ENCODE assay signal across 8 cellular contexts in the genomic region with DNA sequence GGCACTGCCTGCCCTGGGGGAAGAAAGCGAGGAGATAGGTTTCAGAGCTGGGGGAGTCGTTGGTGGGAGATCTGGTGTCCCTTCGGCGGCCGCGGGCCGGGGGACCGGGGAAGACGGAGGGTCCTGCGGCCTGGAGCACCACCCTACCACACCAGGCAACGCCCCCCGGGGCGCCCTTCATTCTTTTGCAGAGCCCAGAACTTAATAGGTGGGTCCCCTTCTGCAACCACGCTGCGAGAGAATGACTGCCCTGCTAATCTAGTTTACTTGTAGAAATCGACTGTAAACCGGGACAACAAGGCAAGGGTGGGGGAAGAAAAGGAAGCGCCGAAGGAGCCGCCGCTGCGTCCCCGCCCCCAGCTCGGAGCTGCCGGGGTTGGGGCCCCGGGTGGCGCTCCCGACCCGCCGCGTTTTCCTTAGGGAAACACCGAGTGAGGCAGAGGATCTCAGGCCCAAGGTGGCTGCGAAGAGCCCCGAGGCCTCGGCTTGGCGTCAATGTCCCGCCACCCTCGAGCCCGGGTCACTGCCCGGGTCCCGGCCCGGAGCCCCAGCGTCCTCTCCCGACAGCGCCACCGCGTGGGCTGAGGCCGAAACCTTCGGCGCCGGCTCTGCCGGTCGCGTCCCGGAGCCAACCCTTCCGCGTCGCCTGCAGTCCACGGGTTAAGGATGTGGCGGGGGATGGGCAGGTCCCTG. TPM values are rescaled to one million over a fixed set of nuclear protein-coding genes. Genes with fewer than 3 reads are reported as not detected.
DNase-seq lines count a peak whose midpoint lies in the region; ATAC-seq and TF ChIP-seq lines count a peak whose summit lies in the region.

No MANE protein-coding gene starts in this region.

- POLR2A ChIA-PET in Panc1 (lab: Charles Lee), result interaction anchor here (0.6 to 1.0 kb wide), 2 partner anchors 9 to 394 kb away, joined by 3 read pairs; no protein-coding TSS in a partner anchor

- H3K27ac ChIP-seq in Panc1 (ENCODE audit: low read length) (peak overlapping the region; percentile 99), brain microvascular endothelial cell (no peak overlapping the region), iPS-18a (ENCODE audit: low read length) (no peak overlapping the region)

- TF ChIP-seq CTCF in Panc1 (IDR thresholded peaks at IDR 0.05) (peak; percentile 94), brain microvascular endothelial cell (IDR thresholded peaks at IDR 0.05; ENCODE audit: low read depth, low read length, missing control alignments) (peak; percentile 76)

- no peaks in the 10 kb centered on the region for H3K27me3 ChIP-seq in Panc1 (ENCODE audit: control insufficient read depth, insufficient read depth, low read length)
- H3K27me3 ChIP-seq in brain microvascular endothelial cell (replicated peaks), result peaks cover 66% of the 10 kb centered on the region
- peaks cover 83% of the 10 kb centered on the region for H3K27me3 ChIP-seq in iPS-18a (ENCODE audit: control insufficient read depth, insufficient read depth, low read length)

- H3K4me1 ChIP-seq in Panc1 (ENCODE audit: control insufficient read depth, insufficient read depth, low read length), result peaks cover 12% of the 10 kb centered on the region
- H3K4me1 ChIP-seq in iPS-18a (ENCODE audit: control insufficient read depth, low read depth, low read length), result peaks cover 36% of the 10 kb centered on the region

- intact Hi-C loops in Panc1 (cut with micrococcal nuclease; ENCODE audit: unreplicated experiment) (no loop called here), sciatic nerve (cut with DNase I) (loop anchor here (5.0 kb wide), 1 partner anchor 514 kb away; no protein-coding TSS in a partner anchor)

- CTCF ChIA-PET in Panc1 (lab: Charles Lee), result no interaction called here

- no peak overlapping the region for H3K9ac ChIP-seq in iPS-18a (ENCODE audit: low read length)

- in situ Hi-C loops in Panc1 (cut with HindIII; ENCODE audit: low pct_unique_long_range_greater_than_20kb, low sequenced_read_pairs) (no loop called here), brain microvascular endothelial cell (cut with HindIII; ENCODE audit: low pct_ligation_motif_present, low sequenced_read_pairs) (no loop called here)

- DNase-seq in NCI-H2081 (lab: John Stamatoyannopoulos, UW), result peak; percentile 62 to 71
- no peak for DNase-seq in NCI-H2081 treated with DMSO at 0.1 percent for 48 hours (lab: John Stamatoyannopoulos, UW)
- DNase-seq in Panc1 (ENCODE audit: low read depth, low spot score), result no peak
- no peak for DNase-seq in brain microvascular endothelial cell
- peak; percentile 91 for DNase-seq in sciatic nerve (ENCODE audit: low spot score)

- H3K4me3 ChIP-seq in Panc1 (ENCODE audit: low read depth in 2 of 2, low read length in 2 of 2) (peak overlapping the region; percentile 46 to 74), brain microvascular endothelial cell (ENCODE audit: low read depth, low read length) (peak overlapping the region; percentile 51), iPS-18a (ENCODE audit: low read length) (peak overlapping the region; percentile 62)

- ATAC-seq in HG03103 (IDR thresholded peaks at IDR 0.05; ENCODE audit: low read depth, unreplicated experiment) (peak; percentile 43), Panc1 (peak; percentile 75), sciatic nerve (peak; percentile 67), HG02973 (IDR thresholded peaks at IDR 0.05; ENCODE audit: unreplicated experiment) (no peak)

- H3K9me3 ChIP-seq in Panc1 (ENCODE audit: control insufficient read depth, insufficient read depth, low read depth, low read length), result no peaks in the 10 kb centered on the region
- H3K9me3 ChIP-seq in iPS-18a (ENCODE audit: control insufficient read depth, low read depth, low read length), result no peaks in the 10 kb centered on the region

- H3K36me3 ChIP-seq in Panc1 (ENCODE audit: control insufficient read depth, insufficient read depth, low read length) (no peaks in the 10 kb centered on the region), brain microvascular endothelial cell (replicated peaks) (no peaks in the 10 kb centered on the region), iPS-18a (ENCODE audit: control insufficient read depth, low read depth, low read length) (no peaks in the 10 kb centered on the region)

- no TSS peak for BruUV-seq in Panc1 (replicated peaks; lab: Mats Ljungman, UMichigan)

RNA-seq across cellular contexts. Expression of a gene that starts 5.4 kb away (rescaled TPM):
- total RNA-seq in Panc1 (2021; ENCODE audit: unreplicated experiment) (43.2 TPM), sciatic nerve (8.8 TPM)
- 17.9 TPM for polyA plus RNA-seq in Panc1 (2012; ENCODE audit: insufficient read length)

Comparison
In these comparisons a context has a peak if more than half of its experiments do, and no peak if none do; other contexts are left out.
1. DNase-seq: peak in NCI-H2081 (2 of 2) and sciatic nerve (single experiment); none in NCI-H2081 treated with DMSO at 0.1 percent for 48 hours (single experiment), Panc1 (single experiment) and brain microvascular endothelial cell (single experiment).
2. Peak in every context shown above with its lines, with median percentiles within 50 percentile points of each other: H3K4me3 ChIP-seq.